ENCODE assay signal across 2 cellular contexts in the genomic region with DNA sequence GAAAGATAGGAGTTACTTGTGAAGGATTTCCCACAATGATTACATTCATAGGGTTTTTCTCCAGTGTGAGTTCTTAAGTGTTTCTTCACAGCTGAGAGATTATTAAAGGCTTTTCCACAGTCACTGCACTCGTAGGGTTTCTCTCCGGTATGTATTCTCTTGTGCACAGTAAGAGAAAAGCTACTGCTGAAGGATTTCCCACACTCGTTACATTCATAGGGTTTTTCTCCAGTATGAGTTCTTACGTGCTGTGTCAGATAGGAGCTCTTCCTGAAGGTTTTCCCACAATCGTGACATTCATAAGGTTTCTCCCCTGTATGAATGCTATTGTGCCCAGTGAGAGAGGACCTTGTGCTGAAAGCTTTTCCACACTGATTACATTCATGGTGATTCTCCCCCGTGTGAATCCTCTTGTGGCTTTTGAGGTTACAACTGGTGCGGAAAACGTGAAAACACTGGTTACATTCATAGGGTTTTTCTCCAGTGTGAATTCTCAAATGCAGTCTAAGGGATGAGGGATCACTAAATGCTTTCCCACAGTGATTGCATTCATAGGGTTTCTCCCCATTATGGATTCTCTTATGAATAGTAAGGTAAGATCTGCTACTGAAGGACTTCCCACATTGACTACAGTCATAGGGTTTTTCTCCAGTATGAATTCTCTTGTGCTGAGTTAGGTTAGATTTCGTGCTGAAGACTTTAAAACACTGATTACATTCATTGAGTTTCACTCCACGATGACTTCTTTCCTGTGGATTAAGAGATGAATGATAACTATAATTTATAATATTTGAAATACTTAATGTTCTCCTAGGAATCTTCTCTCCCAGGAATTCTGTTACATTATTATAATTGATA.
TF ChIP-seq lines count a peak whose summit lies in the region.

No MANE protein-coding gene starts in this region.

TF ChIP-seq in SK-N-SH treated with all-trans-retinoic acid at 6 μM for 48 hours, 23 proteins besides CTCF, POLR2A, EP300 and RAD21 (continued from another document):
- TF ChIP-seq, protein P1, sequence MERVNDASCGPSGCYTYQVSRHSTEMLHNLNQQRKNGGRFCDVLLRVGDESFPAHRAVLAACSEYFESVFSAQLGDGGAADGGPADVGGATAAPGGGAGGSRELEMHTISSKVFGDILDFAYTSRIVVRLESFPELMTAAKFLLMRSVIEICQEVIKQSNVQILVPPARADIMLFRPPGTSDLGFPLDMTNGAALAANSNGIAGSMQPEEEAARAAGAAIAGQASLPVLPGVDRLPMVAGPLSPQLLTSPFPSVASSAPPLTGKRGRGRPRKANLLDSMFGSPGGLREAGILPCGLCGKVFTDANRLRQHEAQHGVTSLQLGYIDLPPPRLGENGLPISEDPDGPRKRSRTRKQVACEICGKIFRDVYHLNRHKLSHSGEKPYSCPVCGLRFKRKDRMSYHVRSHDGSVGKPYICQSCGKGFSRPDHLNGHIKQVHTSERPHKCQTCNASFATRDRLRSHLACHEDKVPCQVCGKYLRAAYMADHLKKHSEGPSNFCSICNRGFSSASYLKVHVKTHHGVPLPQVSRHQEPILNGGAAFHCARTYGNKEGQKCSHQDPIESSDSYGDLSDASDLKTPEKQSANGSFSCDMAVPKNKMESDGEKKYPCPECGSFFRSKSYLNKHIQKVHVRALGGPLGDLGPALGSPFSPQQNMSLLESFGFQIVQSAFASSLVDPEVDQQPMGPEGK (CRISPR knock-in tag; IDR thresholded peaks at IDR 0.05; ENCODE audit: borderline replicate concordance): no peak

TF ChIP-seq in SK-N-SH, 30 proteins besides CTCF, POLR2A, EP300 and RAD21 (continued from another document):
- TF ChIP-seq, protein P2, sequence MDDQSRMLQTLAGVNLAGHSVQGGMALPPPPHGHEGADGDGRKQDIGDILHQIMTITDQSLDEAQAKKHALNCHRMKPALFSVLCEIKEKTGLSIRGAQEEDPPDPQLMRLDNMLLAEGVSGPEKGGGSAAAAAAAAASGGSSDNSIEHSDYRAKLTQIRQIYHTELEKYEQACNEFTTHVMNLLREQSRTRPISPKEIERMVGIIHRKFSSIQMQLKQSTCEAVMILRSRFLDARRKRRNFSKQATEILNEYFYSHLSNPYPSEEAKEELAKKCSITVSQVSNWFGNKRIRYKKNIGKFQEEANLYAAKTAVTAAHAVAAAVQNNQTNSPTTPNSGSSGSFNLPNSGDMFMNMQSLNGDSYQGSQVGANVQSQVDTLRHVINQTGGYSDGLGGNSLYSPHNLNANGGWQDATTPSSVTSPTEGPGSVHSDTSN (IDR thresholded peaks at IDR 0.05): no peak
